Comparison of ENCODE assay signal across 1 cellular context in genomic region chr10:3838723-3839437, GRCh38.
TF ChIP-seq lines count a peak whose summit lies in the region.

No MANE protein-coding gene starts in this region.

TF ChIP-seq in K562, 482 proteins besides CTCF, POLR2A, EP300 and RAD21 (continued from another document):
- TF ChIP-seq CHCHD3 (CRISPR knock-in tag; IDR thresholded peaks at IDR 0.05) = no peak
- TF ChIP-seq SMARCC2 (IDR thresholded peaks at IDR 0.05; ENCODE audit: low read depth) = no peak
- no peak for TF ChIP-seq THAP12 (CRISPR knock-in tag; IDR thresholded peaks at IDR 0.05)
- no peak for TF ChIP-seq ZNF277 (CRISPR knock-in tag; IDR thresholded peaks at IDR 0.05; ENCODE audit: borderline replicate concordance)
- TF ChIP-seq LCOR (CRISPR knock-in tag; IDR thresholded peaks at IDR 0.05) = no peak
- TF ChIP-seq CHD4 (IDR thresholded peaks at IDR 0.05; ENCODE audit: insufficient read depth, insufficient replicate concordance, low read depth, low read length, poor library complexity, severe bottlenecking) = no peak
- peak; percentile 5 for TF ChIP-seq RBM25 (IDR thresholded peaks at IDR 0.05; ENCODE audit: low read depth, low read length, severe bottlenecking)
- TF ChIP-seq KDM1A (IDR thresholded peaks at IDR 0.05) = peak; percentile 32; a peak in 2 of 4 replicates
- no peak for TF ChIP-seq CHD2 (IDR thresholded peaks at IDR 0.05; ENCODE audit: low read depth, low read length)
- TF ChIP-seq EGR1 (conservative IDR thresholded peaks at IDR 0.05) = 0 out of 2 replicates have a peak, but pooled peaks have one; percentile 5
- TF ChIP-seq ARID4B (CRISPR knock-in tag; IDR thresholded peaks at IDR 0.05) = no peak
- TF ChIP-seq GATAD2A (IDR thresholded peaks at IDR 0.05) = no peak
- no peak for TF ChIP-seq RBM34 (IDR thresholded peaks at IDR 0.05; ENCODE audit: borderline replicate concordance, insufficient read depth, low read length)
- no peak for TF ChIP-seq SUPT5H (IDR thresholded peaks at IDR 0.05)
- no peak for TF ChIP-seq LARP7 (IDR thresholded peaks at IDR 0.05)
- TF ChIP-seq THRA (IDR thresholded peaks at IDR 0.05) = no peak
- TF ChIP-seq TRIM24 (IDR thresholded peaks at IDR 0.05) = 0 out of 4 replicates have a peak, but pooled peaks of 1 of the 2 experiments have one; percentile 6
- peak in 1 of 2 experiments; percentile 42; a peak in 1 of 4 replicates for TF ChIP-seq FOXA3 (CRISPR knock-in tag; conservative IDR thresholded peaks at IDR 0.05 in 1 of 2, IDR thresholded peaks at IDR 0.05 in 1 of 2)
- no peak for TF ChIP-seq NR2C2 (CRISPR knock-in tag; IDR thresholded peaks at IDR 0.05)
- TF ChIP-seq NR2C2 (tag; IDR thresholded peaks at IDR 0.05) = peak; percentile 35; the same call in 1 of the 2 replicates
- no peak for TF ChIP-seq TCF7L2 (IDR thresholded peaks at IDR 0.05; ENCODE audit: low read depth, low read length)
- TF ChIP-seq DPF2 (IDR thresholded peaks at IDR 0.05) = 0 out of 2 replicates have a peak, but pooled peaks have one; percentile 19
- no peak for TF ChIP-seq ELK1 (CRISPR knock-in tag; IDR thresholded peaks at IDR 0.05)
- TF ChIP-seq ARID1B (IDR thresholded peaks at IDR 0.05) = peak; percentile 39; the same call in 1 of the 2 replicates
- no peak for TF ChIP-seq ZNF668 (CRISPR knock-in tag; IDR thresholded peaks at IDR 0.05)
- no peak for TF ChIP-seq HNRNPH1 (optimal IDR thresholded peaks at IDR 0.05; ENCODE audit: low read depth, low read length)
- TF ChIP-seq CBFA2T2 (conservative IDR thresholded peaks at IDR 0.05) = peak; percentile 48; the same call in 1 of the 2 replicates
- no peak for TF ChIP-seq CC2D1A (IDR thresholded peaks at IDR 0.05)
- TF ChIP-seq ARHGAP35 (IDR thresholded peaks at IDR 0.05; ENCODE audit: partially characterized antibody) = no peak
- TF ChIP-seq SAFB (IDR thresholded peaks at IDR 0.05; ENCODE audit: borderline replicate concordance, low read depth, low read length) = no peak
- no peak for TF ChIP-seq CUX1 (CRISPR knock-in tag; IDR thresholded peaks at IDR 0.05)
- peak; percentile 30; the same call in 1 of the 2 replicates for TF ChIP-seq SMAD4 (CRISPR knock-in tag; conservative IDR thresholded peaks at IDR 0.05)
- TF ChIP-seq CBFB (CRISPR knock-in tag; IDR thresholded peaks at IDR 0.05) = no peak
TF ChIP-seq in K562: peak in this region for 12.
